1 cellular context compared by ENCODE assay signal in the genomic region with DNA sequence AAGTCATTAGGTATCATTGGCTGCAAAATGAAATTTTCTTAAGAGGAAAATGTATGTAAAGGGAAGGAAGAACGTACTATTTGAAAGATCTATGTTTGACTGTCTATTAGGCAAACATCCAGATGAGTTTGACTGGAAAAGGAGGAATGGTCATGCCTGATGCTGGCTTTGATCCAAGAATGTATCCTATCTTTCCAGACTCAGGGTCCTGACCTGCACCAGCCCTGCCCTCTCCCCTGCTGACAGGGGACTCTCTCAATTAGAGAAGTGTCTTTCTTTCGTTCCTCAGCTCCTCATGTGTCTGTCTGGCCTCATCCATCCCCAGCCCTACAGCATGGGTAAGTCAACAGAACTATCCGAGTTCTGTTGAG.
TF ChIP-seq lines count a peak whose summit lies in the region.

No MANE protein-coding gene starts in this region.

TF ChIP-seq in HepG2, 621 proteins besides CTCF, POLR2A, EP300 and RAD21 (continued from another document and continues in another):
- TF ChIP-seq, protein P1, sequence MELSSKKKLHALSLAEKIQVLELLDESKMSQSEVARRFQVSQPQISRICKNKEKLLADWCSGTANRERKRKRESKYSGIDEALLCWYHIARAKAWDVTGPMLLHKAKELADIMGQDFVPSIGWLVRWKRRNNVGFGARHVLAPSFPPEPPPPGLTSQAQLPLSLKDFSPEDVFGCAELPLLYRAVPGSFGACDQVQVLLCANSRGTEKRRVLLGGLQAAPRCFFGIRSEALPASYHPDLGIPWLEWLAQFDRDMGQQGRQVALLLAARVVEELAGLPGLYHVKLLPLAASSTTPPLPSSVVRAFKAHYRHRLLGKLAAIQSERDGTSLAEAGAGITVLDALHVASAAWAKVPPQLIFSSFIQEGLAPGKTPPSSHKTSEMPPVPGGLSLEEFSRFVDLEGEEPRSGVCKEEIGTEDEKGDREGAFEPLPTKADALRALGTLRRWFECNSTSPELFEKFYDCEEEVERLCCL (CRISPR knock-in tag; IDR thresholded peaks at IDR 0.05; ENCODE audit: borderline replicate concordance), result no peak
- TF ChIP-seq, protein P2, sequence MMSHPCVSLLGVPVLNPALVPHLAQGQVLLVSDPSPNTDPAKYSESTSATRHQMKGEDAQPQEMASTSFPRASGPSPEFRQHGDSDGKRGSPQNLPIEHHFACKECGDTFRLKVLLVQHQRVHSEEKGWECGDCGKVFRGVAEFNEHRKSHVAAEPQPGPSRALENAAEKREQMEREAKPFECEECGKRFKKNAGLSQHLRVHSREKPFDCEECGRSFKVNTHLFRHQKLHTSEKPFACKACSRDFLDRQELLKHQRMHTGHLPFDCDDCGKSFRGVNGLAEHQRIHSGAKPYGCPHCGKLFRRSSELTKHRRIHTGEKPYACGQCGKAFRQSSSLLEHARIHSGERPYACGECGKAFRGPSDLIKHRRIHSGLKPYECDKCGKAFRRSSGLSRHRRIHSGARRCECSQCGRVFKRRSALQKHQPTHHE (CRISPR knock-in tag; IDR thresholded peaks at IDR 0.05; ENCODE audit: borderline replicate concordance), result no peak
- TF ChIP-seq, protein P3, sequence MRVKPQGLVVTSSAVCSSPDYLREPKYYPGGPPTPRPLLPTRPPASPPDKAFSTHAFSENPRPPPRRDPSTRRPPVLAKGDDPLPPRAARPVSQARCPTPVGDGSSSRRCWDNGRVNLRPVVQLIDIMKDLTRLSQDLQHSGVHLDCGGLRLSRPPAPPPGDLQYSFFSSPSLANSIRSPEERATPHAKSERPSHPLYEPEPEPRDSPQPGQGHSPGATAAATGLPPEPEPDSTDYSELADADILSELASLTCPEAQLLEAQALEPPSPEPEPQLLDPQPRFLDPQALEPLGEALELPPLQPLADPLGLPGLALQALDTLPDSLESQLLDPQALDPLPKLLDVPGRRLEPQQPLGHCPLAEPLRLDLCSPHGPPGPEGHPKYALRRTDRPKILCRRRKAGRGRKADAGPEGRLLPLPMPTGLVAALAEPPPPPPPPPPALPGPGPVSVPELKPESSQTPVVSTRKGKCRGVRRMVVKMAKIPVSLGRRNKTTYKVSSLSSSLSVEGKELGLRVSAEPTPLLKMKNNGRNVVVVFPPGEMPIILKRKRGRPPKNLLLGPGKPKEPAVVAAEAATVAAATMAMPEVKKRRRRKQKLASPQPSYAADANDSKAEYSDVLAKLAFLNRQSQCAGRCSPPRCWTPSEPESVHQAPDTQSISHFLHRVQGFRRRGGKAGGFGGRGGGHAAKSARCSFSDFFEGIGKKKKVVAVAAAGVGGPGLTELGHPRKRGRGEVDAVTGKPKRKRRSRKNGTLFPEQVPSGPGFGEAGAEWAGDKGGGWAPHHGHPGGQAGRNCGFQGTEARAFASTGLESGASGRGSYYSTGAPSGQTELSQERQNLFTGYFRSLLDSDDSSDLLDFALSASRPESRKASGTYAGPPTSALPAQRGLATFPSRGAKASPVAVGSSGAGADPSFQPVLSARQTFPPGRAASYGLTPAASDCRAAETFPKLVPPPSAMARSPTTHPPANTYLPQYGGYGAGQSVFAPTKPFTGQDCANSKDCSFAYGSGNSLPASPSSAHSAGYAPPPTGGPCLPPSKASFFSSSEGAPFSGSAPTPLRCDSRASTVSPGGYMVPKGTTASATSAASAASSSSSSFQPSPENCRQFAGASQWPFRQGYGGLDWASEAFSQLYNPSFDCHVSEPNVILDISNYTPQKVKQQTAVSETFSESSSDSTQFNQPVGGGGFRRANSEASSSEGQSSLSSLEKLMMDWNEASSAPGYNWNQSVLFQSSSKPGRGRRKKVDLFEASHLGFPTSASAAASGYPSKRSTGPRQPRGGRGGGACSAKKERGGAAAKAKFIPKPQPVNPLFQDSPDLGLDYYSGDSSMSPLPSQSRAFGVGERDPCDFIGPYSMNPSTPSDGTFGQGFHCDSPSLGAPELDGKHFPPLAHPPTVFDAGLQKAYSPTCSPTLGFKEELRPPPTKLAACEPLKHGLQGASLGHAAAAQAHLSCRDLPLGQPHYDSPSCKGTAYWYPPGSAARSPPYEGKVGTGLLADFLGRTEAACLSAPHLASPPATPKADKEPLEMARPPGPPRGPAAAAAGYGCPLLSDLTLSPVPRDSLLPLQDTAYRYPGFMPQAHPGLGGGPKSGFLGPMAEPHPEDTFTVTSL (CRISPR knock-in tag; IDR thresholded peaks at IDR 0.05; ENCODE audit: borderline replicate concordance), result peak; percentile 60; the same call in 1 of the 2 replicates
- TF ChIP-seq ZNF510 (CRISPR knock-in tag; IDR thresholded peaks at IDR 0.05; ENCODE audit: low read depth) (no peak), CBX1 (IDR thresholded peaks at IDR 0.05; ENCODE audit: low read depth) (no peak), ZNF451 (CRISPR knock-in tag; IDR thresholded peaks at IDR 0.05) (no peak), GATAD2A (CRISPR knock-in tag; IDR thresholded peaks at IDR 0.05) (0 out of 2 replicates have a peak, but pooled peaks have one; percentile 33), ZNF441 (CRISPR knock-in tag; IDR thresholded peaks at IDR 0.05; ENCODE audit: borderline replicate concordance) (no peak), PPARG (CRISPR knock-in tag; conservative IDR thresholded peaks at IDR 0.05) (no peak), ZBTB38 (CRISPR knock-in tag; IDR thresholded peaks at IDR 0.05) (no peak), PITX1 (CRISPR knock-in tag; IDR thresholded peaks at IDR 0.05) (0 out of 2 replicates have a peak, but pooled peaks have one; percentile 31), ZBTB7A (CRISPR knock-in tag; IDR thresholded peaks at IDR 0.05) (no peak), ZNF558 (CRISPR knock-in tag; IDR thresholded peaks at IDR 0.05; ENCODE audit: borderline replicate concordance) (no peak), ZSCAN21 (CRISPR knock-in tag; IDR thresholded peaks at IDR 0.05; ENCODE audit: borderline replicate concordance) (no peak; the same call in 1 of the 2 replicates), NFIC (IDR thresholded peaks at IDR 0.05; ENCODE audit: low read length) (peak; percentile 10; the same call in 1 of the 2 replicates), ZNF547 (CRISPR knock-in tag; IDR thresholded peaks at IDR 0.05) (no peak), ZNF777 (CRISPR knock-in tag; IDR thresholded peaks at IDR 0.05) (no peak), JARID2 (CRISPR knock-in tag; IDR thresholded peaks at IDR 0.05; ENCODE audit: insufficient replicate concordance) (no peak), JUNB (CRISPR knock-in tag; IDR thresholded peaks at IDR 0.05; ENCODE audit: borderline replicate concordance) (no peak), ZNF317 (CRISPR knock-in tag; IDR thresholded peaks at IDR 0.05) (peak; percentile 1; the same call in 1 of the 2 replicates), MLLT10 (CRISPR knock-in tag; IDR thresholded peaks at IDR 0.05) (no peak), DNMT3B (CRISPR knock-in tag; conservative IDR thresholded peaks at IDR 0.05) (no peak), TBX3 (IDR thresholded peaks at IDR 0.05; ENCODE audit: borderline replicate concordance) (no peak), FOXJ3 (CRISPR knock-in tag; IDR thresholded peaks at IDR 0.05; ENCODE audit: borderline replicate concordance) (0 out of 2 replicates have a peak, but pooled peaks have one; percentile 5), ZNF644 (CRISPR knock-in tag; IDR thresholded peaks at IDR 0.05; ENCODE audit: low read depth) (no peak), ZNF652 (CRISPR knock-in tag; IDR thresholded peaks at IDR 0.05; ENCODE audit: borderline replicate concordance, low read depth) (no peak; the same call in 1 of the 2 replicates), ZNF256 (CRISPR knock-in tag; conservative IDR thresholded peaks at IDR 0.05) (no peak), KLF6 (CRISPR knock-in tag; IDR thresholded peaks at IDR 0.05) (no peak), SATB2 (CRISPR knock-in tag; IDR thresholded peaks at IDR 0.05) (no peak), MZF1 (CRISPR knock-in tag; IDR thresholded peaks at IDR 0.05; ENCODE audit: borderline replicate concordance) (no peak), SUZ12 (IDR thresholded peaks at IDR 0.05; ENCODE audit: low read depth, low read length) (no peak)
- TF ChIP-seq, protein P4, sequence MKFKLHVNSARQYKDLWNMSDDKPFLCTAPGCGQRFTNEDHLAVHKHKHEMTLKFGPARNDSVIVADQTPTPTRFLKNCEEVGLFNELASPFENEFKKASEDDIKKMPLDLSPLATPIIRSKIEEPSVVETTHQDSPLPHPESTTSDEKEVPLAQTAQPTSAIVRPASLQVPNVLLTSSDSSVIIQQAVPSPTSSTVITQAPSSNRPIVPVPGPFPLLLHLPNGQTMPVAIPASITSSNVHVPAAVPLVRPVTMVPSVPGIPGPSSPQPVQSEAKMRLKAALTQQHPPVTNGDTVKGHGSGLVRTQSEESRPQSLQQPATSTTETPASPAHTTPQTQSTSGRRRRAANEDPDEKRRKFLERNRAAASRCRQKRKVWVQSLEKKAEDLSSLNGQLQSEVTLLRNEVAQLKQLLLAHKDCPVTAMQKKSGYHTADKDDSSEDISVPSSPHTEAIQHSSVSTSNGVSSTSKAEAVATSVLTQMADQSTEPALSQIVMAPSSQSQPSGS (CRISPR knock-in tag; IDR thresholded peaks at IDR 0.05), result 0 out of 2 replicates have a peak, but pooled peaks have one; percentile 3
- TF ChIP-seq, protein P5, sequence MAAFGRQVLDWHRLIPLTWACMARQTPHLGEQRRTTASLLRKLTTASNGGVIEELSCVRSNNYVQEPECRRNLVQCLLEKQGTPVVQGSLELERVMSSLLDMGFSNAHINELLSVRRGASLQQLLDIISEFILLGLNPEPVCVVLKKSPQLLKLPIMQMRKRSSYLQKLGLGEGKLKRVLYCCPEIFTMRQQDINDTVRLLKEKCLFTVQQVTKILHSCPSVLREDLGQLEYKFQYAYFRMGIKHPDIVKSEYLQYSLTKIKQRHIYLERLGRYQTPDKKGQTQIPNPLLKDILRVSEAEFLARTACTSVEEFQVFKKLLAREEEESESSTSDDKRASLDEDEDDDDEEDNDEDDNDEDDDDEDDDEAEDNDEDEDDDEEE (CRISPR knock-in tag; IDR thresholded peaks at IDR 0.05), result no peak
- TF ChIP-seq, protein P6, sequence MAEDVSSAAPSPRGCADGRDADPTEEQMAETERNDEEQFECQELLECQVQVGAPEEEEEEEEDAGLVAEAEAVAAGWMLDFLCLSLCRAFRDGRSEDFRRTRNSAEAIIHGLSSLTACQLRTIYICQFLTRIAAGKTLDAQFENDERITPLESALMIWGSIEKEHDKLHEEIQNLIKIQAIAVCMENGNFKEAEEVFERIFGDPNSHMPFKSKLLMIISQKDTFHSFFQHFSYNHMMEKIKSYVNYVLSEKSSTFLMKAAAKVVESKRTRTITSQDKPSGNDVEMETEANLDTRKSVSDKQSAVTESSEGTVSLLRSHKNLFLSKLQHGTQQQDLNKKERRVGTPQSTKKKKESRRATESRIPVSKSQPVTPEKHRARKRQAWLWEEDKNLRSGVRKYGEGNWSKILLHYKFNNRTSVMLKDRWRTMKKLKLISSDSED (CRISPR knock-in tag; IDR thresholded peaks at IDR 0.05), result no peak
- TF ChIP-seq, protein P7, sequence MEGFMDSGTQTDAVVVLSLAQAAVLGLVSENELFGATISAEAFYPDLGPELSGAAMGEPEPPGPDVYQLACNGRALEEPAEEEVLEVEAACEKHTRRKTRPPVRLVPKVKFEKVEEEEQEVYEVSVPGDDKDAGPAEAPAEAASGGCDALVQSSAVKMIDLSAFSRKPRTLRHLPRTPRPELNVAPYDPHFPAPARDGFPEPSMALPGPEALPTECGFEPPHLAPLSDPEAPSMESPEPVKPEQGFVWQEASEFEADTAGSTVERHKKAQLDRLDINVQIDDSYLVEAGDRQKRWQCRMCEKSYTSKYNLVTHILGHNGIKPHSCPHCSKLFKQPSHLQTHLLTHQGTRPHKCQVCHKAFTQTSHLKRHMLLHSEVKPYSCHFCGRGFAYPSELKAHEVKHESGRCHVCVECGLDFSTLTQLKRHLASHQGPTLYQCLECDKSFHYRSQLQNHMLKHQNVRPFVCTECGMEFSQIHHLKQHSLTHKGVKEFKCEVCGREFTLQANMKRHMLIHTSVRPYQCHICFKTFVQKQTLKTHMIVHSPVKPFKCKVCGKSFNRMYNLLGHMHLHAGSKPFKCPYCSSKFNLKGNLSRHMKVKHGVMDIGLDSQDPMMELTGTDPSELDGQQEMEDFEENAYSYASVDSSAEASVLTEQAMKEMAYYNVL (CRISPR knock-in tag; IDR thresholded peaks at IDR 0.05; ENCODE audit: borderline replicate concordance), result peak; percentile 49; the same call in 1 of the 2 replicates
- TF ChIP-seq, protein P8, sequence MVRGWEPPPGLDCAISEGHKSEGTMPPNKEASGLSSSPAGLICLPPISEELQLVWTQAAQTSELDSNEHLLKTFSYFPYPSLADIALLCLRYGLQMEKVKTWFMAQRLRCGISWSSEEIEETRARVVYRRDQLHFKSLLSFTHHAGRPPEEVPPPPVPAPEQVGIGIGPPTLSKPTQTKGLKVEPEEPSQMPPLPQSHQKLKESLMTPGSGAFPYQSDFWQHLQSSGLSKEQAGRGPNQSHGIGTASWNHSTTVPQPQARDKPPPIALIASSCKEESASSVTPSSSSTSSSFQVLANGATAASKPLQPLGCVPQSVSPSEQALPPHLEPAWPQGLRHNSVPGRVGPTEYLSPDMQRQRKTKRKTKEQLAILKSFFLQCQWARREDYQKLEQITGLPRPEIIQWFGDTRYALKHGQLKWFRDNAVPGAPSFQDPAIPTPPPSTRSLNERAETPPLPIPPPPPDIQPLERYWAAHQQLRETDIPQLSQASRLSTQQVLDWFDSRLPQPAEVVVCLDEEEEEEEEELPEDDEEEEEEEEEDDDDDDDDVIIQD (CRISPR knock-in tag; IDR thresholded peaks at IDR 0.05; ENCODE audit: low read depth), result no peak; the same call in 1 of the 2 replicates
- TF ChIP-seq, protein P9, sequence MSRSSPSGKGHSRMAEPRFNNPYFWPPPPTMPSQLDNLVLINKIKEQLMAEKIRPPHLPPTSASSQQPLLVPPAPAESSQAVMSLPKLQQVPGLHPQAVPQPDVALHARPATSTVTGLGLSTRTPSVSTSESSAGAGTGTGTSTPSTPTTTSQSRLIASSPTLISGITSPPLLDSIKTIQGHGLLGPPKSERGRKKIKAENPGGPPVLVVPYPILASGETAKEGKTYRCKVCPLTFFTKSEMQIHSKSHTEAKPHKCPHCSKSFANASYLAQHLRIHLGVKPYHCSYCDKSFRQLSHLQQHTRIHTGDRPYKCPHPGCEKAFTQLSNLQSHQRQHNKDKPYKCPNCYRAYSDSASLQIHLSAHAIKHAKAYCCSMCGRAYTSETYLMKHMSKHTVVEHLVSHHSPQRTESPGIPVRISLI (CRISPR knock-in tag; IDR thresholded peaks at IDR 0.05; ENCODE audit: borderline replicate concordance), result no peak
- TF ChIP-seq, protein P10, sequence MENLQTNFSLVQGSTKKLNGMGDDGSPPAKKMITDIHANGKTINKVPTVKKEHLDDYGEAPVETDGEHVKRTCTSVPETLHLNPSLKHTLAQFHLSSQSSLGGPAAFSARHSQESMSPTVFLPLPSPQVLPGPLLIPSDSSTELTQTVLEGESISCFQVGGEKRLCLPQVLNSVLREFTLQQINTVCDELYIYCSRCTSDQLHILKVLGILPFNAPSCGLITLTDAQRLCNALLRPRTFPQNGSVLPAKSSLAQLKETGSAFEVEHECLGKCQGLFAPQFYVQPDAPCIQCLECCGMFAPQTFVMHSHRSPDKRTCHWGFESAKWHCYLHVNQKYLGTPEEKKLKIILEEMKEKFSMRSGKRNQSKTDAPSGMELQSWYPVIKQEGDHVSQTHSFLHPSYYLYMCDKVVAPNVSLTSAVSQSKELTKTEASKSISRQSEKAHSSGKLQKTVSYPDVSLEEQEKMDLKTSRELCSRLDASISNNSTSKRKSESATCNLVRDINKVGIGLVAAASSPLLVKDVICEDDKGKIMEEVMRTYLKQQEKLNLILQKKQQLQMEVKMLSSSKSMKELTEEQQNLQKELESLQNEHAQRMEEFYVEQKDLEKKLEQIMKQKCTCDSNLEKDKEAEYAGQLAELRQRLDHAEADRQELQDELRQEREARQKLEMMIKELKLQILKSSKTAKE (CRISPR knock-in tag; IDR thresholded peaks at IDR 0.05; ENCODE audit: borderline replicate concordance), result 0 out of 2 replicates have a peak, but pooled peaks have one; percentile 6
